1 cellular context compared by ENCODE assay signal in genomic region chr11:61545341-61545740, GRCh38.
A peak's percentile ranks its signal among the peaks of the same experiment; 100 is the strongest.
TF ChIP-seq lines count a peak whose summit lies in the region.

No MANE protein-coding gene starts in this region.

TF ChIP-seq in HepG2, 621 proteins besides CTCF, POLR2A, EP300 and RAD21:
- TF ChIP-seq AKAP8 (CRISPR knock-in tag; IDR thresholded peaks at IDR 0.05): no peak
- peak; percentile 92 for TF ChIP-seq MIER2 (CRISPR knock-in tag; IDR thresholded peaks at IDR 0.05)
- TF ChIP-seq GATAD2A (CRISPR knock-in tag; IDR thresholded peaks at IDR 0.05): no peak
- no peak for TF ChIP-seq REL (CRISPR knock-in tag; conservative IDR thresholded peaks at IDR 0.05)
- TF ChIP-seq NR2F2 (IDR thresholded peaks at IDR 0.05; ENCODE audit: borderline replicate concordance, low read depth): no peak
- no peak for TF ChIP-seq STAT5B (CRISPR knock-in tag; IDR thresholded peaks at IDR 0.05)
- no peak for TF ChIP-seq ZNF563 (CRISPR knock-in tag; IDR thresholded peaks at IDR 0.05)
- no peak for TF ChIP-seq NR3C1 (CRISPR knock-in tag; IDR thresholded peaks at IDR 0.05)
- TF ChIP-seq SRSF4 (IDR thresholded peaks at IDR 0.05; ENCODE audit: low read depth, low read length, poor library complexity, severe bottlenecking): no peak
- no peak for TF ChIP-seq ZSCAN20 (CRISPR knock-in tag; IDR thresholded peaks at IDR 0.05; ENCODE audit: borderline replicate concordance)
- TF ChIP-seq EHMT2 (IDR thresholded peaks at IDR 0.05; ENCODE audit: borderline replicate concordance, low read depth, low read length): peak; percentile 98
- peak; percentile 75 for TF ChIP-seq ZNF644 (CRISPR knock-in tag; IDR thresholded peaks at IDR 0.05; ENCODE audit: low read depth)
